3 cellular contexts compared by ENCODE assay signal in the genomic region with DNA sequence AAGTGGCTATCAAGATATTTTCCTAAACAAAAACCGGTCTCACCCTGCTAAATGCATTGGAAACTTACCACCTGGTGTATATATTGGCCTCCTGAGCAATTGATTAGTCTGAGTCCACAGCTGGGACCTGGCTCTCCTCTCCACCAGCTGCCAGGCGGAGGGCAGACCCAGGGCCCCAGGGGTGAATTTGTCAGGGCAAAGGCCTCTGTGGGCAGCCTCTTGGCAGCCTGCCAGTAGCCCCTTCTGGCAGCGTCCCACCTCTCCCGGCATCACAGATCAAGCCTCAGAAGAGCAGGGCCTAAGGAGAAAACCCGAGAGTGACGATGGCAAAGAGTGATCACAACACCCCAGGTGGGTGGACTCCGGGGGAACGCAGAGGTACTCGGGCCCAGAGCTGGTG.
A peak's percentile ranks its signal among the peaks of the same experiment; 100 is the strongest.
TF ChIP-seq lines count a peak whose summit lies in the region.

No MANE protein-coding gene starts in this region.

TF ChIP-seq in SK-N-SH, 30 proteins besides CTCF, POLR2A, EP300 and RAD21:
- TF ChIP-seq RCOR1 (IDR thresholded peaks at IDR 0.05; ENCODE audit: low read length), result 0 out of 2 replicates have a peak, but pooled peaks have one; percentile 22
- TF ChIP-seq FOXM1 (IDR thresholded peaks at IDR 0.05; ENCODE audit: low read depth), result no peak
- no peak for TF ChIP-seq TEAD4 (IDR thresholded peaks at IDR 0.05; ENCODE audit: borderline replicate concordance, insufficient read depth)
- TF ChIP-seq RXRA (IDR thresholded peaks at IDR 0.05; ENCODE audit: borderline replicate concordance, low read depth), result no peak

TF ChIP-seq in SK-N-SH treated with all-trans-retinoic acid at 6 μM for 48 hours, 23 proteins besides CTCF, POLR2A, EP300 and RAD21:
- no peak for TF ChIP-seq OSR1 (CRISPR knock-in tag; IDR thresholded peaks at IDR 0.05)
- TF ChIP-seq, protein P1, sequence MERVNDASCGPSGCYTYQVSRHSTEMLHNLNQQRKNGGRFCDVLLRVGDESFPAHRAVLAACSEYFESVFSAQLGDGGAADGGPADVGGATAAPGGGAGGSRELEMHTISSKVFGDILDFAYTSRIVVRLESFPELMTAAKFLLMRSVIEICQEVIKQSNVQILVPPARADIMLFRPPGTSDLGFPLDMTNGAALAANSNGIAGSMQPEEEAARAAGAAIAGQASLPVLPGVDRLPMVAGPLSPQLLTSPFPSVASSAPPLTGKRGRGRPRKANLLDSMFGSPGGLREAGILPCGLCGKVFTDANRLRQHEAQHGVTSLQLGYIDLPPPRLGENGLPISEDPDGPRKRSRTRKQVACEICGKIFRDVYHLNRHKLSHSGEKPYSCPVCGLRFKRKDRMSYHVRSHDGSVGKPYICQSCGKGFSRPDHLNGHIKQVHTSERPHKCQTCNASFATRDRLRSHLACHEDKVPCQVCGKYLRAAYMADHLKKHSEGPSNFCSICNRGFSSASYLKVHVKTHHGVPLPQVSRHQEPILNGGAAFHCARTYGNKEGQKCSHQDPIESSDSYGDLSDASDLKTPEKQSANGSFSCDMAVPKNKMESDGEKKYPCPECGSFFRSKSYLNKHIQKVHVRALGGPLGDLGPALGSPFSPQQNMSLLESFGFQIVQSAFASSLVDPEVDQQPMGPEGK (CRISPR knock-in tag; IDR thresholded peaks at IDR 0.05; ENCODE audit: borderline replicate concordance), result no peak
- no peak for TF ChIP-seq PPARA (CRISPR knock-in tag; IDR thresholded peaks at IDR 0.05; ENCODE audit: borderline replicate concordance)
- TF ChIP-seq ZNF70 (CRISPR knock-in tag; IDR thresholded peaks at IDR 0.05), result no peak
- TF ChIP-seq, protein P2, sequence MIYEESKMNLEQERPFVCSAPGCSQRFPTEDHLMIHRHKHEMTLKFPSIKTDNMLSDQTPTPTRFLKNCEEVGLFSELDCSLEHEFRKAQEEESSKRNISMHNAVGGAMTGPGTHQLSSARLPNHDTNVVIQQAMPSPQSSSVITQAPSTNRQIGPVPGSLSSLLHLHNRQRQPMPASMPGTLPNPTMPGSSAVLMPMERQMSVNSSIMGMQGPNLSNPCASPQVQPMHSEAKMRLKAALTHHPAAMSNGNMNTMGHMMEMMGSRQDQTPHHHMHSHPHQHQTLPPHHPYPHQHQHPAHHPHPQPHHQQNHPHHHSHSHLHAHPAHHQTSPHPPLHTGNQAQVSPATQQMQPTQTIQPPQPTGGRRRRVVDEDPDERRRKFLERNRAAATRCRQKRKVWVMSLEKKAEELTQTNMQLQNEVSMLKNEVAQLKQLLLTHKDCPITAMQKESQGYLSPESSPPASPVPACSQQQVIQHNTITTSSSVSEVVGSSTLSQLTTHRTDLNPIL (CRISPR knock-in tag; IDR thresholded peaks at IDR 0.05; ENCODE audit: low read depth), result no peak
- no peak for TF ChIP-seq ZFP30 (CRISPR knock-in tag; IDR thresholded peaks at IDR 0.05)
- TF ChIP-seq SNAI2 (CRISPR knock-in tag; IDR thresholded peaks at IDR 0.05), result no peak
- no peak for TF ChIP-seq ZNF8 (CRISPR knock-in tag; IDR thresholded peaks at IDR 0.05)
- no peak for TF ChIP-seq ISL1 (CRISPR knock-in tag; IDR thresholded peaks at IDR 0.05)
- no peak for TF ChIP-seq ESRRG (CRISPR knock-in tag; IDR thresholded peaks at IDR 0.05)
- TF ChIP-seq BACH2 (CRISPR knock-in tag; IDR thresholded peaks at IDR 0.05; ENCODE audit: borderline replicate concordance), result no peak
- no peak for TF ChIP-seq GLIS3 (CRISPR knock-in tag; IDR thresholded peaks at IDR 0.05)
- TF ChIP-seq CSDC2 (CRISPR knock-in tag; IDR thresholded peaks at IDR 0.05), result no peak
- TF ChIP-seq ZFP3 (CRISPR knock-in tag; IDR thresholded peaks at IDR 0.05), result no peak
- TF ChIP-seq, protein P3, sequence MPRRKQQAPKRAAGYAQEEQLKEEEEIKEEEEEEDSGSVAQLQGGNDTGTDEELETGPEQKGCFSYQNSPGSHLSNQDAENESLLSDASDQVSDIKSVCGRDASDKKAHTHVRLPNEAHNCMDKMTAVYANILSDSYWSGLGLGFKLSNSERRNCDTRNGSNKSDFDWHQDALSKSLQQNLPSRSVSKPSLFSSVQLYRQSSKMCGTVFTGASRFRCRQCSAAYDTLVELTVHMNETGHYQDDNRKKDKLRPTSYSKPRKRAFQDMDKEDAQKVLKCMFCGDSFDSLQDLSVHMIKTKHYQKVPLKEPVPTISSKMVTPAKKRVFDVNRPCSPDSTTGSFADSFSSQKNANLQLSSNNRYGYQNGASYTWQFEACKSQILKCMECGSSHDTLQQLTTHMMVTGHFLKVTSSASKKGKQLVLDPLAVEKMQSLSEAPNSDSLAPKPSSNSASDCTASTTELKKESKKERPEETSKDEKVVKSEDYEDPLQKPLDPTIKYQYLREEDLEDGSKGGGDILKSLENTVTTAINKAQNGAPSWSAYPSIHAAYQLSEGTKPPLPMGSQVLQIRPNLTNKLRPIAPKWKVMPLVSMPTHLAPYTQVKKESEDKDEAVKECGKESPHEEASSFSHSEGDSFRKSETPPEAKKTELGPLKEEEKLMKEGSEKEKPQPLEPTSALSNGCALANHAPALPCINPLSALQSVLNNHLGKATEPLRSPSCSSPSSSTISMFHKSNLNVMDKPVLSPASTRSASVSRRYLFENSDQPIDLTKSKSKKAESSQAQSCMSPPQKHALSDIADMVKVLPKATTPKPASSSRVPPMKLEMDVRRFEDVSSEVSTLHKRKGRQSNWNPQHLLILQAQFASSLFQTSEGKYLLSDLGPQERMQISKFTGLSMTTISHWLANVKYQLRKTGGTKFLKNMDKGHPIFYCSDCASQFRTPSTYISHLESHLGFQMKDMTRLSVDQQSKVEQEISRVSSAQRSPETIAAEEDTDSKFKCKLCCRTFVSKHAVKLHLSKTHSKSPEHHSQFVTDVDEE (CRISPR knock-in tag; IDR thresholded peaks at IDR 0.05), result no peak
- TF ChIP-seq, protein P4, sequence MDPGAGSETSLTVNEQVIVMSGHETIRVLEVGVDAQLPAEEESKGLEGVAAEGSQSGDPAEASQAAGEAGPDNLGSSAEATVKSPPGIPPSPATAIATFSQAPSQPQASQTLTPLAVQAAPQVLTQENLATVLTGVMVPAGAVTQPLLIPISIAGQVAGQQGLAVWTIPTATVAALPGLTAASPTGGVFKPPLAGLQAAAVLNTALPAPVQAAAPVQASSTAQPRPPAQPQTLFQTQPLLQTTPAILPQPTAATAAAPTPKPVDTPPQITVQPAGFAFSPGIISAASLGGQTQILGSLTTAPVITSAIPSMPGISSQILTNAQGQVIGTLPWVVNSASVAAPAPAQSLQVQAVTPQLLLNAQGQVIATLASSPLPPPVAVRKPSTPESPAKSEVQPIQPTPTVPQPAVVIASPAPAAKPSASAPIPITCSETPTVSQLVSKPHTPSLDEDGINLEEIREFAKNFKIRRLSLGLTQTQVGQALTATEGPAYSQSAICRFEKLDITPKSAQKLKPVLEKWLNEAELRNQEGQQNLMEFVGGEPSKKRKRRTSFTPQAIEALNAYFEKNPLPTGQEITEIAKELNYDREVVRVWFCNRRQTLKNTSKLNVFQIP (CRISPR knock-in tag; IDR thresholded peaks at IDR 0.05; ENCODE audit: borderline replicate concordance, low read depth), result no peak
- no peak for TF ChIP-seq ZNF565 (CRISPR knock-in tag; conservative IDR thresholded peaks at IDR 0.05; ENCODE audit: low read depth)
- no peak for TF ChIP-seq RARB (CRISPR knock-in tag; IDR thresholded peaks at IDR 0.05)
- no peak for TF ChIP-seq ZC3H10 (CRISPR knock-in tag; IDR thresholded peaks at IDR 0.05)
- no peak for TF ChIP-seq TCF4 (CRISPR knock-in tag; IDR thresholded peaks at IDR 0.05; ENCODE audit: borderline replicate concordance)

TF ChIP-seq in IMR-90, 13 proteins besides CTCF, POLR2A, EP300 and RAD21:
- no peak for TF ChIP-seq FOS (IDR thresholded peaks at IDR 0.05; ENCODE audit: low read depth, low read length)
- TF ChIP-seq MAFK (IDR thresholded peaks at IDR 0.05; ENCODE audit: low read depth, low read length), result no peak
- TF ChIP-seq MAZ (IDR thresholded peaks at IDR 0.05; ENCODE audit: borderline replicate concordance, low read depth, low read length), result no peak
- no peak for TF ChIP-seq MXI1 (IDR thresholded peaks at IDR 0.05; ENCODE audit: borderline replicate concordance, low read depth, low read length)
- TF ChIP-seq RFX5 (IDR thresholded peaks at IDR 0.05; ENCODE audit: low read depth, low read length), result no peak
- no peak for TF ChIP-seq CHD1 (IDR thresholded peaks at IDR 0.05; ENCODE audit: low read depth, low read length)
- no peak for TF ChIP-seq CEBPB (IDR thresholded peaks at IDR 0.05; ENCODE audit: low read depth, low read length)
- TF ChIP-seq, protein P5, sequence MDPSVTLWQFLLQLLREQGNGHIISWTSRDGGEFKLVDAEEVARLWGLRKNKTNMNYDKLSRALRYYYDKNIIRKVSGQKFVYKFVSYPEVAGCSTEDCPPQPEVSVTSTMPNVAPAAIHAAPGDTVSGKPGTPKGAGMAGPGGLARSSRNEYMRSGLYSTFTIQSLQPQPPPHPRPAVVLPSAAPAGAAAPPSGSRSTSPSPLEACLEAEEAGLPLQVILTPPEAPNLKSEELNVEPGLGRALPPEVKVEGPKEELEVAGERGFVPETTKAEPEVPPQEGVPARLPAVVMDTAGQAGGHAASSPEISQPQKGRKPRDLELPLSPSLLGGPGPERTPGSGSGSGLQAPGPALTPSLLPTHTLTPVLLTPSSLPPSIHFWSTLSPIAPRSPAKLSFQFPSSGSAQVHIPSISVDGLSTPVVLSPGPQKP (IDR thresholded peaks at IDR 0.05; ENCODE audit: borderline replicate concordance, low read depth, low read length), result no peak
- no peak for TF ChIP-seq RCOR1 (IDR thresholded peaks at IDR 0.05; ENCODE audit: insufficient replicate concordance, low read length)
TF ChIP-seq in IMR-90: peak in this region for 0.
